In the genomic region with DNA sequence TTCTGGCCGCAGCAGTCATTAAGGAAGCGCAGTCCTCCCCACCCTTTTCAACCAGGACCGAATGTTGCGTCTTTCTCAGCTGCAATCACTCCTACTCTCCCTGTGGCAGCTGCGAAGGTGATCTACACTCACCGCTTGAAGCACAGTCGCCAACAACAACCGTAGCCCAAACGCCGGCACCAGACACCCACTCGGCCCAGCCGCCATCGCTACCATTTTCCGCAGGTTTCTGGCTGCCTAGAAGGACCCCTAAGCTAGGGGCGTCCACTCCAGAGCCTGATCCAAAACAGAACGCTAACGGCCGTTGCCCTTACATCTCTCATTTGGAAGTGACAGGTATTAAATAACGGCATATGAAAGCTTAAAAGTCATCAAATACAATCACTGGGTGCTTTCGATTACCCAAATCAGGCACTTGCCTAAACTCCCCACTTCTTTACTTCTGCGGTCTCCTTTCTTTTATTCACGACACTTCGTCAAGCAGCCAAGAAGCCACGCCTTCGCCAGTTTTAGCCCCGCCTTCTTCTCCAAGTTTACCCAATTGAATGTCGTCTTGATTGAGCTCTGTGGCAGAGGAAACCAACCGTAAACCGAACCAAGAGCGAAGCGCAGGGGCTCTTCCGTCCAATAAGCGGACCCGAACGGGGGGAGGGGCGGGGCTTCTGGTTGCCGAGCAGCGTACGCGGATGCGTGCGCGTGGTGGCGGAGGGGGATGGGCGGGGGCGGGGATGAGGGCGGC, we compare ENCODE assay signal across 8 cellular contexts. TPM values are rescaled to one million over a fixed set of nuclear protein-coding genes. Genes with fewer than 3 reads are reported as not detected.
A peak's percentile ranks its signal among the peaks of the same experiment; 100 is the strongest.
DNase-seq lines count a peak whose midpoint lies in the region; ATAC-seq and TF ChIP-seq lines count a peak whose summit lies in the region.

A gene (minus strand): TSS at position 231 of the 739 bp plus-strand sequence. CDS start 15 bp downstream, at position 216.

- ATAC-seq in GM19328 (IDR thresholded peaks at IDR 0.05; ENCODE audit: unreplicated experiment): peak; percentile 81
- peak; percentile 69 for ATAC-seq in HG03469 (IDR thresholded peaks at IDR 0.05; ENCODE audit: unreplicated experiment)

- H3K36me3 ChIP-seq in BLaER1 treated with 17β-estradiol and CSF1 and Interleukin-3, amounts not matched to agents 10 nM and 100 nM: peaks cover 14 to 45% (median 34%) of the 10 kb centered on the region in 11 experiments
- no peaks in the 10 kb centered on the region for H3K36me3 ChIP-seq in colonic mucosa

- intact Hi-C loops in colonic mucosa (cut with DNase I): no loop called here

- H3K9me3 ChIP-seq in BLaER1 treated with 17β-estradiol and CSF1 and Interleukin-3, amounts not matched to agents 10 nM and 100 nM (replicated peaks in 1 of 11): peaks cover 0 to 9% (median 4%) of the 10 kb centered on the region in 11 experiments; a peak in 13 of 22 replicates
- no peaks in the 10 kb centered on the region for H3K9me3 ChIP-seq in colonic mucosa

- peak; percentile 99 to 100 for DNase-seq in NCI-H526 (lab: John Stamatoyannopoulos, UW)
- peak; percentile 99 for DNase-seq in activated CD4-positive, alpha-beta T cell treated with anti-CD3 and anti-CD28 coated beads for 48 hours
- peak; percentile 99 for DNase-seq in colonic mucosa
- peak; percentile 100 for DNase-seq in kidney tubule cell (ENCODE audit: low spot score)
- DNase-seq in stimulated activated CD4-positive, alpha-beta T cell treated with anti-CD3 and anti-CD28 coated beads, Interleukin-1b, Interleukin-23, amount 100 ng/mL, for 24 hours (ENCODE audit: low read depth in 4 of 4, low spot score in 1 of 4): peak; percentile 96 to 99 (median 98)

- peaks cover 41 to 70% (median 66%) of the 10 kb centered on the region in 11 experiments; a peak in 21 of 22 replicates for H4K20me1 ChIP-seq in BLaER1 treated with 17β-estradiol and CSF1 and Interleukin-3, amounts not matched to agents 10 nM and 100 nM

- H3K27me3 ChIP-seq in BLaER1 treated with 17β-estradiol and CSF1 and Interleukin-3, amounts not matched to agents 10 nM and 100 nM: no peaks in the 10 kb centered on the region
- no peaks in the 10 kb centered on the region for H3K27me3 ChIP-seq in colonic mucosa

- H3K9ac ChIP-seq in BLaER1 treated with 17β-estradiol and CSF1 and Interleukin-3, amounts not matched to agents 10 nM and 100 nM: peak within 1 kb of the TSS; percentile 95 to 99 (median 97)
- H3K9ac ChIP-seq in colonic mucosa (ENCODE audit: low read depth in 2 of 2, low read length in 2 of 2): peak within 1 kb of the TSS; percentile 82 to 99

- H3K4me2 ChIP-seq in BLaER1 treated with 17β-estradiol and CSF1 and Interleukin-3, amounts not matched to agents 10 nM and 100 nM: peak within 1 kb of the TSS; percentile 83 to 98 (median 93)

- peak within 1 kb of the TSS; percentile 90 to 98 (median 94) for H3K4me3 ChIP-seq in BLaER1 treated with 17β-estradiol and CSF1 and Interleukin-3, amounts not matched to agents 10 nM and 100 nM
- H3K4me3 ChIP-seq in colonic mucosa: peak within 1 kb of the TSS; percentile 55

- no peak for TF ChIP-seq CTCF in colonic mucosa (IDR thresholded peaks at IDR 0.05)

- peaks cover 29 to 64% (median 36%) of the 10 kb centered on the region in 10 experiments for H3K4me1 ChIP-seq in BLaER1 treated with 17β-estradiol and CSF1 and Interleukin-3, amounts not matched to agents 10 nM and 100 nM
- H3K4me1 ChIP-seq in colonic mucosa: no peaks in the 10 kb centered on the region

- H3K27ac ChIP-seq in BLaER1 treated with 17β-estradiol and CSF1 and Interleukin-3, amounts not matched to agents 10 nM and 100 nM: peak within 1 kb of the TSS; percentile 90 to 100 (median 96)
- peak within 1 kb of the TSS; percentile 82 for H3K27ac ChIP-seq in colonic mucosa

RNA-seq across cellular contexts. Expression of the gene that starts here (rescaled TPM):
- total RNA-seq in colonic mucosa: 100 to 1,000 TPM; 207 to 215 TPM

Comparison
In these comparisons a context has a peak if more than half of its experiments do, and no peak if none do; other contexts are left out.
1. Peak in every context shown above with its lines: DNase-seq, ATAC-seq, H3K4me3 ChIP-seq and H3K27ac ChIP-seq.